Comparison of ENCODE assay signal across 8 cellular contexts in the genomic region with DNA sequence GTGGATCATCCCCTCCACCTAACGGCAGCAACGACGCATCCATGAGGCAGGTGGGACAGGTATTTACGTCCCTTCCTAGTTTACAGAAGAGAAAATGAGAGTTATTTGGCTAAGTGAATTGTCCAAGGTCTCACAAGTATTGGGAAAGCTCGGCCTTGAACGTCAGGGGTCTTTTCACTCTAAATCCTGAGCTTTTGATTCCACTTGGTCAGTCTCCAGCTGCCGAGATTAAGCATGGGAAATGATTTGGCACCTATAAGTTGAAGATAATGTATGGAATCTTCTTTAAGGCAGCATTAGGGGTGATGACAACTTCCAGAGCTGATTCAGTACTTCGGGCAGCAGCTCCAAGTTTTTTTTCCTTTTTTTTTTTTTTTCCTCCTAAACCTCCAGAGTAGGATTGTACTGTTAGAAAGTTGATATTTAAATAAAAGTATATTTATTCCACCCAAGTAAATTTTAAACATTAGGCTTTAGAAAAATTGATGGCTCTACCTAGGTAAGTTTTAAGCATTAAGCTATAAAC. TPM values are rescaled to one million over a fixed set of nuclear protein-coding genes. Genes with fewer than 3 reads are reported as not detected.
DNase-seq lines count a peak whose midpoint lies in the region; ATAC-seq and TF ChIP-seq lines count a peak whose summit lies in the region.

No MANE protein-coding gene starts in this region.

- H3K27ac ChIP-seq in iPS-20b (ENCODE audit: low read length) (no peak overlapping the region), testis (peak overlapping the region; percentile 40 to 73)

- H3K9me3 ChIP-seq in iPS-20b (ENCODE audit: insufficient read depth, low read depth, low read length) = no peaks in the 10 kb centered on the region
- no peaks in the 10 kb centered on the region for H3K9me3 ChIP-seq in testis

- H3K36me3 ChIP-seq in iPS-20b (ENCODE audit: insufficient read depth, low read depth, low read length) (no peaks in the 10 kb centered on the region), testis (ENCODE audit: low read depth, missing control alignments) (no peaks in the 10 kb centered on the region)

- H3K4me3 Mint-ChIP-seq in activated CD4-positive, alpha-beta T cell treated with anti-CD3 and anti-CD28 coated beads, Interleukin-2, amount 10 ng/mL, durations not matched to agents 24 days and 14 days = peak overlapping the region; percentile 84
- peak overlapping the region; percentile 78 for H3K4me3 Mint-ChIP-seq in activated CD8-positive, alpha-beta T cell treated with anti-CD3 and anti-CD28 coated beads, Interleukin-2, amount 10 ng/mL, durations not matched to agents 7 days and 5 days

- CTCF ChIA-PET in activated CD8-positive, alpha-beta T cell treated with anti-CD3 and anti-CD28 coated beads, Interleukin-2, amount 10 ng/mL, durations not matched to agents 7 days and 5 days (lab: Charles Lee) = interaction anchor here (1.3 to 3.8 kb wide), 3 partner anchors 129 to 168 kb away, joined by 5 to 36 read pairs (median 8); partner anchors contain the start of gene EMP1

- H3K36me3 Mint-ChIP-seq in activated CD4-positive, alpha-beta T cell treated with anti-CD3 and anti-CD28 coated beads, Interleukin-2, amount 10 ng/mL, durations not matched to agents 24 days and 14 days (ENCODE audit: low read depth) = no peaks in the 10 kb centered on the region
- no peaks in the 10 kb centered on the region for H3K36me3 Mint-ChIP-seq in activated CD8-positive, alpha-beta T cell treated with anti-CD3 and anti-CD28 coated beads, Interleukin-2, amount 10 ng/mL, durations not matched to agents 7 days and 5 days (ENCODE audit: low read depth)

- no peaks in the 10 kb centered on the region for H3K9me3 Mint-ChIP-seq in activated CD4-positive, alpha-beta T cell treated with anti-CD3 and anti-CD28 coated beads, Interleukin-2, amount 10 ng/mL, durations not matched to agents 24 days and 14 days
- no peaks in the 10 kb centered on the region for H3K9me3 Mint-ChIP-seq in activated CD8-positive, alpha-beta T cell treated with anti-CD3 and anti-CD28 coated beads, Interleukin-2, amount 10 ng/mL, durations not matched to agents 7 days and 5 days (ENCODE audit: insufficient read depth)

- H3K27me3 Mint-ChIP-seq in activated CD4-positive, alpha-beta T cell treated with anti-CD3 and anti-CD28 coated beads, Interleukin-2, amount 10 ng/mL, durations not matched to agents 24 days and 14 days = peaks cover 26% of the 10 kb centered on the region
- H3K27me3 Mint-ChIP-seq in activated CD8-positive, alpha-beta T cell treated with anti-CD3 and anti-CD28 coated beads, Interleukin-2, amount 10 ng/mL, durations not matched to agents 7 days and 5 days (ENCODE audit: low read depth) = peaks cover 20% of the 10 kb centered on the region

- H3K4me3 ChIP-seq in iPS-20b (ENCODE audit: low read length) (peak overlapping the region; percentile 94), testis (peak overlapping the region; percentile 94 to 97)

- H3K4me1 Mint-ChIP-seq in activated CD4-positive, alpha-beta T cell treated with anti-CD3 and anti-CD28 coated beads, Interleukin-2, amount 10 ng/mL, durations not matched to agents 24 days and 14 days = peaks cover 19% of the 10 kb centered on the region
- peaks cover 13% of the 10 kb centered on the region for H3K4me1 Mint-ChIP-seq in activated CD8-positive, alpha-beta T cell treated with anti-CD3 and anti-CD28 coated beads, Interleukin-2, amount 10 ng/mL, durations not matched to agents 7 days and 5 days (ENCODE audit: low read depth)

- WGBS in testis, 2 donors = 1 to 3% methylated on average over 7 to 8 of the region's 8 CpGs

- POLR2A ChIA-PET in activated CD8-positive, alpha-beta T cell treated with anti-CD3 and anti-CD28 coated beads, Interleukin-2, amount 10 ng/mL, durations not matched to agents 7 days and 5 days (lab: Charles Lee) = interaction anchor here (1.7 kb wide), 1 partner anchor 58 kb away, joined by 6 read pairs; no protein-coding TSS in a partner anchor

- TF ChIP-seq CTCF in testis (IDR thresholded peaks at IDR 0.05) = no peak

- intact Hi-C loops in activated CD4-positive, alpha-beta T cell treated with anti-CD3 and anti-CD28 coated beads, Interleukin-2, amount 10 ng/mL, durations not matched to agents 24 days and 14 days (cut with micrococcal nuclease) = loop anchor here (1.0 to 5.0 kb wide), 4 partner anchors 45 to 166 kb away; partner anchors contain the start of gene HEBP1
- intact Hi-C loops in testis (cut with DNase I; ENCODE audit: low total_unique reads) = no loop called here

- no peak for ATAC-seq in activated CD8-positive, alpha-beta T cell treated with anti-CD3 and anti-CD28 coated beads, Interleukin-2, amount 10 ng/mL, durations not matched to agents 7 days and 5 days

- peaks cover 19% of the 10 kb centered on the region for H3K4me1 ChIP-seq in iPS-20b (ENCODE audit: insufficient read depth, low read length)
- no peaks in the 10 kb centered on the region for H3K4me1 ChIP-seq in testis

- no peak for TF ChIP-seq POLR2A in testis (IDR thresholded peaks at IDR 0.05)

- peak overlapping the region; percentile 73; the same call in 1 of the 2 replicates for H3K9ac ChIP-seq in iPS-20b (ENCODE audit: low read depth, low read length)

- DNase-seq in activated CD4-positive, alpha-beta T cell treated with anti-CD3 and anti-CD28 coated beads, Interleukin-2, amount 10 ng/mL, durations not matched to agents 24 days and 14 days = no peak
- DNase-seq in activated CD4-positive, alpha-beta T cell treated with anti-CD3 and anti-CD28 coated beads, Interleukin-2, amount 50 U/mL, for 1 hour = no peak
- DNase-seq in activated CD8-positive, alpha-beta T cell treated with anti-CD3 and anti-CD28 coated beads, Interleukin-2, amount 10 ng/mL, durations not matched to agents 7 days and 5 days = no peak
- no peak for DNase-seq in testis
- DNase-seq in stimulated activated naive CD4-positive, alpha-beta T cell (lab: John Stamatoyannopoulos, UW) = no peak
- DNase-seq in NCI-H1436 treated with DMSO at 0.1 percent for 48 hours (lab: John Stamatoyannopoulos, UW) = no peak
- no peak for DNase-seq in NCI-H2081 treated with DMSO at 0.1 percent for 48 hours (lab: John Stamatoyannopoulos, UW)

- H3K27ac Mint-ChIP-seq in activated CD4-positive, alpha-beta T cell treated with anti-CD3 and anti-CD28 coated beads, Interleukin-2, amount 10 ng/mL, durations not matched to agents 24 days and 14 days = peak overlapping the region; percentile 17
- no peak overlapping the region for H3K27ac Mint-ChIP-seq in activated CD8-positive, alpha-beta T cell treated with anti-CD3 and anti-CD28 coated beads, Interleukin-2, amount 10 ng/mL, durations not matched to agents 7 days and 5 days

- H3K27me3 ChIP-seq in iPS-20b (ENCODE audit: insufficient read depth, low read length) = peaks cover 14% of the 10 kb centered on the region
- H3K27me3 ChIP-seq in testis = no peaks in the 10 kb centered on the region

RNA-seq across cellular contexts. Expression of gene FAM234B, which starts 0.7 kb away (rescaled TPM):
- total RNA-seq in activated CD4-positive, alpha-beta T cell treated with anti-CD3 and anti-CD28 coated beads, Interleukin-2, amount 10 ng/mL, durations not matched to agents 24 days and 14 days = 8.6 and 9.0 TPM in 2 replicates
- 1 to 10 TPM; 4.2 to 4.3 TPM for total RNA-seq in activated CD8-positive, alpha-beta T cell treated with anti-CD3 and anti-CD28 coated beads, Interleukin-2, amount 10 ng/mL, durations not matched to agents 7 days and 5 days
- total RNA-seq in testis = 10 to 100 TPM; 11.0 to 13.2 TPM
- 13.0 TPM for polyA plus RNA-seq in testis (ENCODE audit: insufficient read depth, low read depth, low replicate concordance)

RNA-seq across cellular contexts. Expression of gene HEBP1, which starts 44.9 kb away (rescaled TPM):
- total RNA-seq in activated CD4-positive, alpha-beta T cell treated with anti-CD3 and anti-CD28 coated beads, Interleukin-2, amount 10 ng/mL, durations not matched to agents 24 days and 14 days = 12.0 and 13.8 TPM in 2 replicates
- 10 to 100 TPM; 13.2 to 14.6 TPM for total RNA-seq in activated CD8-positive, alpha-beta T cell treated with anti-CD3 and anti-CD28 coated beads, Interleukin-2, amount 10 ng/mL, durations not matched to agents 7 days and 5 days
- 10 to 100 TPM; 48.7 to 55.6 TPM for total RNA-seq in testis
- 57.3 TPM for polyA plus RNA-seq in testis (ENCODE audit: insufficient read depth, low read depth, low replicate concordance)

RNA-seq across cellular contexts. Expression of gene GSG1, which starts 58.5 kb away (rescaled TPM):
- not detected in 2 replicates for total RNA-seq in activated CD4-positive, alpha-beta T cell treated with anti-CD3 and anti-CD28 coated beads, Interleukin-2, amount 10 ng/mL, durations not matched to agents 24 days and 14 days
- total RNA-seq in activated CD8-positive, alpha-beta T cell treated with anti-CD3 and anti-CD28 coated beads, Interleukin-2, amount 10 ng/mL, durations not matched to agents 7 days and 5 days = not detected
- total RNA-seq in testis = 100 to 1,000 TPM; 133 to 449 TPM
- polyA plus RNA-seq in testis (ENCODE audit: insufficient read depth, low read depth, low replicate concordance) = 695 TPM

Comparison
In these comparisons a context has a peak if more than half of its experiments do, and no peak if none do; other contexts are left out.
1. RNA of gene GSG1, which starts 58.5 kb away (total RNA-seq): 133 to 449 TPM in testis; not detected in activated CD4-positive, alpha-beta T cell treated with anti-CD3 and anti-CD28 coated beads, Interleukin-2, amount 10 ng/mL, durations not matched to agents 24 days and 14 days and not detected in activated CD8-positive, alpha-beta T cell treated with anti-CD3 and anti-CD28 coated beads, Interleukin-2, amount 10 ng/mL, durations not matched to agents 7 days and 5 days; every median in the first group is over 100 times any median in the second.